Comparison of ENCODE assay signal across 8 cellular contexts in the genomic region with DNA sequence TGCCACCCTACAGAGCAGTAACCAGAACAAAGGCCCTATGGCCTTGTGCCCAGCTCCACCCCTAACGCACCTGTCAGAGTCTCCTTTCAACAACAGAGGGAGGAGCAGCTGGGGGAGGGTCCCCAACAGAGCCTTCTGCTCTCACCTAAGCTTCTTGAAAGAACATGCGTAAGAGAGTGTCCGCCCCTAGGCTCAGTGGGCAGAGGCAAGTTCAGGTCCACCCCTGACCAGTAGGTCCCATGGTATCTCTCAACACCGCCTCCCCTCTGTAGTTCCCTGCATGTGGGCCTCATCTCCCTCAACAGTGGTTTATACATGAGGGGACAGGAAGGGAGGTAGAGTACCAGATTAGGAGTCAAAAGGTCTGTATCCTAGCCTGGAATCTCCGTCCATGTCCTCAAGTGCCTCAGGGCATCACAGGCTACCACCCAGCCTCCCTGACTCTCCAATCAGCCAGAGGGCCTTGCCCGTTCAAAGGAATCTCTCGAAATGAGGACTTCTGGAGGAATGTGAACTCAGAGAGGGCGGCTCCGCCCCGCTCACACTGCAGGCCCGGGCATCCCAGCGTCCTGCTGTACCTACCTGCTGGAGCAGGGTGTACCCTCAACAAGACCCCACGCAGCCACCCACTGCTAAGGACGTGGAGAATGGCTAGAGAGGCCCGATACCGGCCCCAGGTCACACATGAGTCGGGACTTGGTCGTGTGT. TPM values are rescaled to one million over a fixed set of nuclear protein-coding genes. Genes with fewer than 3 reads are reported as not detected.
A peak's percentile ranks its signal among the peaks of the same experiment; 100 is the strongest.
DNase-seq lines count a peak whose midpoint lies in the region; ATAC-seq and TF ChIP-seq lines count a peak whose summit lies in the region.

No MANE protein-coding gene starts in this region.

- peaks cover 7% of the 10 kb centered on the region for H3K36me3 ChIP-seq in A673 (ENCODE audit: insufficient read depth, low read length, poor library complexity, severe bottlenecking)
- H3K36me3 ChIP-seq in Peyer's patch, result no peaks in the 10 kb centered on the region

- TF ChIP-seq POLR2A in Peyer's patch (IDR thresholded peaks at IDR 0.05), result no peak

- POLR2A ChIA-PET in A673 (lab: Charles Lee; ENCODE audit: low non-redundant PET), result no interaction called here

- H3K9me3 ChIP-seq in A673 (ENCODE audit: low read depth, low read length, poor library complexity, severe bottlenecking) (no peaks in the 10 kb centered on the region), Peyer's patch (no peaks in the 10 kb centered on the region)

- H3K9me3 Mint-ChIP-seq in mesothelial cell of epicardium, result no peaks in the 10 kb centered on the region

- no peaks in the 10 kb centered on the region for H3K4me1 ChIP-seq in A673 (ENCODE audit: insufficient read depth, low read length, poor library complexity, severe bottlenecking)
- peaks cover 0 to 19% (median 3%) of the 10 kb centered on the region in 4 donors for H3K4me1 ChIP-seq in Peyer's patch

- H3K4me3 Mint-ChIP-seq in mesothelial cell of epicardium, result peak overlapping the region; percentile 93

- H3K27me3 ChIP-seq in A673 (replicated peaks; ENCODE audit: insufficient read depth, low read depth, low read length, poor library complexity), result no peaks in the 10 kb centered on the region
- no peaks in the 10 kb centered on the region for H3K27me3 ChIP-seq in Peyer's patch
- H3K27me3 ChIP-seq in dorsolateral prefrontal cortex, result no peaks in the 10 kb centered on the region

- peaks cover 14% of the 10 kb centered on the region for H3K4me1 Mint-ChIP-seq in mesothelial cell of epicardium

- DNase-seq in A673 (ENCODE audit: low spot score) (no peak), GM12864 (ENCODE audit: low read depth) (no peak), Peyer's patch (peak in 1 of 3 donors; percentile 67), dorsolateral prefrontal cortex (no peak), mesothelial cell of epicardium (ENCODE audit: low spot score in 2 of 2, unreplicated experiment in 2 of 2) (no peak), SIG-M5 (lab: John Stamatoyannopoulos, UW) (no peak), head of caudate nucleus (no peak)

- TF ChIP-seq CTCF in A673 (conservative IDR thresholded peaks at IDR 0.05; ENCODE audit: low read depth, low read length), result no peak
- TF ChIP-seq CTCF in GM12864 (IDR thresholded peaks at IDR 0.05; ENCODE audit: low read depth, low read length, missing control alignments), result no peak
- no peak for TF ChIP-seq CTCF in Peyer's patch (IDR thresholded peaks at IDR 0.05)
- no peak for TF ChIP-seq CTCF in dorsolateral prefrontal cortex (IDR thresholded peaks at IDR 0.05 in 54 of 56, conservative IDR thresholded peaks at IDR 0.05 in 2 of 56; ENCODE audit: low read depth in 1 of 56, partially characterized antibody in 56 of 56)
- TF ChIP-seq CTCF in mesothelial cell of epicardium (IDR thresholded peaks at IDR 0.05; ENCODE audit: unreplicated experiment), result no peak

- no peaks in the 10 kb centered on the region for H3K36me3 Mint-ChIP-seq in mesothelial cell of epicardium

- CTCF ChIA-PET in A673 (lab: Charles Lee), result no interaction called here

- peak; percentile 6 for ATAC-seq in HG03520 (IDR thresholded peaks at IDR 0.05; ENCODE audit: unreplicated experiment)

- H3K4me3 ChIP-seq in A673 (ENCODE audit: low read depth, low read length, poor library complexity, severe bottlenecking) (peak overlapping the region; percentile 84), GM12864 (ENCODE audit: low read depth, low read length) (peak overlapping the region; percentile 71), Peyer's patch (peak overlapping the region; percentile 63 to 76 (median 68)), dorsolateral prefrontal cortex (peak overlapping the region; percentile 55 to 99 (median 77))

- no TSS peak for BruUV-seq in A673 (replicated peaks; lab: Mats Ljungman, UMichigan)

- intact Hi-C loops in A673 (cut with micrococcal nuclease; ENCODE audit: unreplicated experiment) (loop anchor here (10.0 kb wide), 1 partner anchor 99 kb away; the partner anchor contains the start of gene DUSP7), dorsolateral prefrontal cortex (cut with DNase I) (loop anchor here (2.0 kb wide), 2 partner anchors 43 to 45 kb away; partner anchors contain the start of gene ALAS1 (in 1 of the 2)), head of caudate nucleus (cut with DNase I) (loop anchor here (5.0 kb wide), 1 partner anchor 211 kb away; the partner anchor contains the start of genes PARP3 and RRP9)

- no peaks in the 10 kb centered on the region for H3K27me3 Mint-ChIP-seq in mesothelial cell of epicardium (ENCODE audit: low read depth)

- H3K27ac ChIP-seq in A673 (ENCODE audit: low read depth, low read length, poor library complexity, severe bottlenecking), result peak overlapping the region; percentile 79
- peak overlapping the region; percentile 84 to 88 (median 86) for H3K27ac ChIP-seq in Peyer's patch
- H3K27ac ChIP-seq in dorsolateral prefrontal cortex, result peak overlapping the region in 25 of 59 donors; percentile 4 to 96 (median 91)

- H3K27ac Mint-ChIP-seq in mesothelial cell of epicardium, result peak overlapping the region; percentile 64

RNA-seq across cellular contexts. Expression of gene POC1A, which starts 0.7 kb away (rescaled TPM):
- total RNA-seq in A673 (2021), result 16.1 and 17.8 TPM in 2 replicates
- total RNA-seq in Peyer's patch, result 1 to 10 TPM; 3.4 to 9.3 (median 6.5) TPM
- 1 to 10 TPM; 1.3 to 5.8 (median 3.0) TPM for total RNA-seq in dorsolateral prefrontal cortex
- total RNA-seq in mesothelial cell of epicardium, result 7.9 to 9.4 TPM (median 8.7 TPM) in 3 replicates

RNA-seq across cellular contexts. Expression of gene ALAS1, which starts 44.4 kb away (rescaled TPM):
- total RNA-seq in A673 (2021), result 52.2 and 58.6 TPM in 2 replicates
- total RNA-seq in Peyer's patch, result 10 to 100 TPM; 73.3 to 92.8 (median 89.8) TPM
- 10 to 100 TPM; 34.8 to 81.1 (median 55.4) TPM for total RNA-seq in dorsolateral prefrontal cortex
- total RNA-seq in mesothelial cell of epicardium, result 32.1 to 34.0 TPM (median 33.2 TPM) in 3 replicates
